14 cellular contexts compared by ENCODE assay signal in the genomic region with DNA sequence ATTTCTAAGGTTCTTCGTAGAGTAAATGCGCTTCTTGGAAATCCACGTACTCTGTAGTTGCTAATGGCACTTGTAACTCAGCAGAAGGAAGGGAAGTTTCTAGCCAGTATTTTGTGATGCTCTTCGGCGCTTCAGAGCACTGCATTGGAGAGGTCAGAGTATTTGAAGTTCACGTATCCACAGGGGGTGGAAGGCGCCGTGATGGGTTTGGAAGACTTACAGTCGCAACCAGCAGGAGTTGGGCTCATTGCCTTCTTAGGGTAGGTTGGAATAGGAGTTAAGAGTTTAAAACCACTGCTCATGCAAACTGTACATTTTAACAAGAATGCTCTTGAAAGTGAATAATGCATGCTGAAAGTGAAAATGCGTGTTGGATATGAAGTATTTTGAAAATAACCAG. TPM values are rescaled to one million over a fixed set of nuclear protein-coding genes. Genes with fewer than 3 reads are reported as not detected.
A peak's percentile ranks its signal among the peaks of the same experiment; 100 is the strongest.
DNase-seq lines count a peak whose midpoint lies in the region; ATAC-seq and TF ChIP-seq lines count a peak whose summit lies in the region.
"Had no signal": no experiment of that assay in that cellular context is flagged by ENCODE, and none has a peak within 500 bp of the region (broad histone marks: within the 10 kb centered on the region; RNA-seq: fewer than 3 reads in every experiment).

No MANE protein-coding gene starts in this region.

- H3K9me3 Mint-ChIP-seq in CD14-positive monocyte: no peaks in the 10 kb centered on the region
- no peaks in the 10 kb centered on the region for H3K9me3 Mint-ChIP-seq in activated naive CD8-positive, alpha-beta T cell (ENCODE audit: low read depth)

- peaks cover 77% of the 10 kb centered on the region for H3K79me2 ChIP-seq in DND-41 (ENCODE audit: insufficient read depth, low read length)

- 90 to 91% methylated on average over 10 of the region's 10 CpGs for WGBS in aorta, 2 donors

- DNase-seq in CD14-positive monocyte (ENCODE audit: low spot score): no peak
- peak; percentile 32 for DNase-seq in DND-41
- DNase-seq in lower lobe of right lung: no peak
- no peak for DNase-seq in NCI-H524 treated with DMSO at 0.1 percent for 48 hours (lab: John Stamatoyannopoulos, UW)
- DNase-seq in HuH-7 (ENCODE audit: low spot score): no peak
- DNase-seq in aorta: no peak
- DNase-seq: NCI-H2081 had no signal

- H3K27ac ChIP-seq in DND-41 (ENCODE audit: low read length) (peak overlapping the region; percentile 97), lower lobe of right lung (peak overlapping the region; percentile 74), aorta (ENCODE audit: low read depth in 1 of 2, low read length in 2 of 2) (no peak overlapping the region)
- H3K27ac ChIP-seq: neural progenitor cell had no signal

- no peaks in the 10 kb centered on the region for H3K27me3 ChIP-seq in DND-41 (ENCODE audit: insufficient read depth, low read length, poor library complexity)
- H3K27me3 ChIP-seq in lower lobe of right lung (ENCODE audit: low read depth): no peaks in the 10 kb centered on the region
- H3K27me3 ChIP-seq in aorta (ENCODE audit: control insufficient read depth in 1 of 2, insufficient read depth in 2 of 2, low read length in 1 of 2): no peaks in the 10 kb centered on the region
- H3K27me3 ChIP-seq: neural progenitor cell had no signal

- H3K4me3 Mint-ChIP-seq in CD14-positive monocyte: no peak overlapping the region
- peak overlapping the region; percentile 89 for H3K4me3 Mint-ChIP-seq in activated naive CD8-positive, alpha-beta T cell
- H3K4me3 Mint-ChIP-seq: neural progenitor cell had no signal

- peak overlapping the region; percentile 71 for H3K9ac ChIP-seq in DND-41 (ENCODE audit: low read depth, low read length)
- H3K9ac ChIP-seq: neural progenitor cell had no signal

- TF ChIP-seq CTCF in CD14-positive monocyte (IDR thresholded peaks at IDR 0.05): no peak
- TF ChIP-seq CTCF in DND-41 (IDR thresholded peaks at IDR 0.05; ENCODE audit: borderline replicate concordance, extremely low read depth, low read length, poor library complexity, severe bottlenecking): no peak
- no peak for TF ChIP-seq CTCF in lower lobe of right lung (IDR thresholded peaks at IDR 0.05)

- H3K4me1 ChIP-seq in DND-41 (ENCODE audit: insufficient read depth, low read length) (peaks cover 83% of the 10 kb centered on the region), lower lobe of right lung (peaks cover 33% of the 10 kb centered on the region), aorta (ENCODE audit: control insufficient read depth in 1 of 2, insufficient read depth in 2 of 2, low read length in 2 of 2) (no peaks in the 10 kb centered on the region)

- peaks cover 14% of the 10 kb centered on the region; the same call in 1 of the 2 replicates for H4K20me1 ChIP-seq in DND-41 (ENCODE audit: insufficient read depth, low read length)

- peak overlapping the region in 4 of 7 donors; percentile 11 to 87 (median 42) for H3K27ac Mint-ChIP-seq in CD14-positive monocyte
- H3K27ac Mint-ChIP-seq in activated naive CD8-positive, alpha-beta T cell: peak overlapping the region; percentile 98

- H3K9me3 ChIP-seq in DND-41 (ENCODE audit: insufficient read depth, low read length, severe bottlenecking) (no peaks in the 10 kb centered on the region), lower lobe of right lung (no peaks in the 10 kb centered on the region), aorta (ENCODE audit: control insufficient read depth, low read length) (no peaks in the 10 kb centered on the region)

- peaks cover 0 to 1% (median 0%) of the 10 kb centered on the region in 3 donors for H3K27me3 Mint-ChIP-seq in CD14-positive monocyte (ENCODE audit: low read depth in 3 of 3)
- no peaks in the 10 kb centered on the region for H3K27me3 Mint-ChIP-seq in activated naive CD8-positive, alpha-beta T cell

- peak overlapping the region; percentile 66 for H3K4me2 ChIP-seq in DND-41 (ENCODE audit: insufficient read depth, low read length)
- H3K4me2 ChIP-seq: neural progenitor cell had no signal

- no peak overlapping the region for H2AFZ ChIP-seq in DND-41 (ENCODE audit: low read depth, low read length)
- H2AFZ ChIP-seq: neural progenitor cell had no signal

- ATAC-seq in DND-41 (ENCODE audit: insufficient read depth, low read depth) (no peak), lower lobe of right lung (no peak), aorta (ENCODE audit: low FRiP score) (no peak), GM18868 (IDR thresholded peaks at IDR 0.05; ENCODE audit: unreplicated experiment) (no peak)

- peaks cover 60 to 70% of the 10 kb centered on the region in 2 donors for H3K36me3 Mint-ChIP-seq in CD14-positive monocyte
- H3K36me3 Mint-ChIP-seq in activated naive CD8-positive, alpha-beta T cell: peaks cover 8% of the 10 kb centered on the region

- peaks cover 70% of the 10 kb centered on the region for H3K36me3 ChIP-seq in DND-41 (ENCODE audit: insufficient read depth, low read length)
- peaks cover 52% of the 10 kb centered on the region for H3K36me3 ChIP-seq in lower lobe of right lung
- peaks cover 0 to 4% of the 10 kb centered on the region in 2 donors for H3K36me3 ChIP-seq in aorta (ENCODE audit: control insufficient read depth in 1 of 2, insufficient read depth in 2 of 2, low read length in 1 of 2)
- H3K36me3 ChIP-seq: neural progenitor cell had no signal

- intact Hi-C loops in CD14-positive monocyte (cut with micrococcal nuclease) (loop anchor here in 1 of 2 donors (10.0 kb wide), 1 partner anchor 838 kb away; no protein-coding TSS in a partner anchor), lower lobe of right lung (cut with DNase I) (no loop called here), aorta (cut with DNase I) (no loop called here)

- H3K4me3 ChIP-seq in DND-41 (ENCODE audit: low read depth in 1 of 2, low read length in 2 of 2) (peak overlapping the region; percentile 6 to 53; a peak in 3 of 4 replicates), lower lobe of right lung (no peak overlapping the region), aorta (ENCODE audit: low read length in 2 of 2) (no peak overlapping the region)
- H3K4me3 ChIP-seq: neural progenitor cell had no signal

- H3K4me1 Mint-ChIP-seq in CD14-positive monocyte: peaks cover 52% of the 10 kb centered on the region
- peaks cover 55% of the 10 kb centered on the region for H3K4me1 Mint-ChIP-seq in activated naive CD8-positive, alpha-beta T cell (ENCODE audit: low read depth)

RNA-seq across cellular contexts. Expression of gene SHH, which starts 49.1 kb away (rescaled TPM):
- not detected for polyA plus RNA-seq in CD14-positive monocyte
- 7.3 TPM for total RNA-seq in lower lobe of right lung
- total RNA-seq in aorta: under 1 TPM in 1 of 2 donors, not detected in 1; 0.10 TPM
- under 1 TPM in 1 of 2 donors, not detected in 1; 0.25 TPM for polyA plus RNA-seq in aorta
- total RNA-seq: bronchial epithelial cell, M059J, Right ventricle myocardium inferior, subcutaneous adipose tissue had no signal

Comparison
In these comparisons a context has a peak if more than half of its experiments do, and no peak if none do; other contexts are left out.
1. H3K27ac ChIP-seq: peak in DND-41 (single experiment) and lower lobe of right lung (single experiment); none in aorta (0 of 2).
2. H3K4me3 ChIP-seq: peak in DND-41 (2 of 2); none in lower lobe of right lung (single experiment) and aorta (0 of 2).